ENCODE assay signal across 2 cellular contexts in the genomic region with DNA sequence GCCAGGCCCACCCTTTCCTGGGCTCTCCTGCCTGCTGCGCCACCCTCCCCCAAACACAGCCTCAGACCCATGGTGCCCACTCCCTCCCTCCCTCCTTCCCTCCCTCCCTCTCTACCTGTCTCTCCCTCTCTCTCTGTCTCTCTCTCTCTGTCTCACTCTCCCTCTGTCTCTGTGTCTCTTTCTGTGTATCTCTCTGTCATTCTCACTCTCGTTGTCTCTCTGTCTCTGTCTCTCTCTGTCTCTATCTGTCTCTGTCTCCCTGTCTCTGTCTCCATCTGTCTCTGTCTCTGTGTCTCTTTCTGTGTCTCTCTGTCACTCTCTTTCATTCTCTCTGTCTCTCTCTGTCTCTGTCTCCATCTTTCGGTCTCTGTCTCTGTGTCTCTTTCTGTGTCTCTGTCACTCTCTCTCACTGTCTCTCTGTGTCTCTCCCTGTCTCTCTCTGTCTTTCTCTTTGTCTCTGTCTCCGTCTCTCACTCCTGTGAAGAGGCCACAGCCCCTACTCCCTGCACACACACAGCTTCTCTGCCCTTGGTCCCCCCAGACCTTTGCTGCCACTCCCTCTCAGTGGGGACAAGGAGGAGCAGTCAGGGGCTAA.
TF ChIP-seq lines count a peak whose summit lies in the region.

No MANE protein-coding gene starts in this region.

TF ChIP-seq in HepG2, 621 proteins besides CTCF, POLR2A, EP300 and RAD21:
- TF ChIP-seq SIX1 (CRISPR knock-in tag; IDR thresholded peaks at IDR 0.05; ENCODE audit: borderline replicate concordance): no peak
- TF ChIP-seq RCOR2 (CRISPR knock-in tag; IDR thresholded peaks at IDR 0.05): no peak
- TF ChIP-seq ZNF362 (CRISPR knock-in tag; IDR thresholded peaks at IDR 0.05; ENCODE audit: borderline replicate concordance): no peak
- TF ChIP-seq, protein P1, sequence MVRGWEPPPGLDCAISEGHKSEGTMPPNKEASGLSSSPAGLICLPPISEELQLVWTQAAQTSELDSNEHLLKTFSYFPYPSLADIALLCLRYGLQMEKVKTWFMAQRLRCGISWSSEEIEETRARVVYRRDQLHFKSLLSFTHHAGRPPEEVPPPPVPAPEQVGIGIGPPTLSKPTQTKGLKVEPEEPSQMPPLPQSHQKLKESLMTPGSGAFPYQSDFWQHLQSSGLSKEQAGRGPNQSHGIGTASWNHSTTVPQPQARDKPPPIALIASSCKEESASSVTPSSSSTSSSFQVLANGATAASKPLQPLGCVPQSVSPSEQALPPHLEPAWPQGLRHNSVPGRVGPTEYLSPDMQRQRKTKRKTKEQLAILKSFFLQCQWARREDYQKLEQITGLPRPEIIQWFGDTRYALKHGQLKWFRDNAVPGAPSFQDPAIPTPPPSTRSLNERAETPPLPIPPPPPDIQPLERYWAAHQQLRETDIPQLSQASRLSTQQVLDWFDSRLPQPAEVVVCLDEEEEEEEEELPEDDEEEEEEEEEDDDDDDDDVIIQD (CRISPR knock-in tag; IDR thresholded peaks at IDR 0.05; ENCODE audit: low read depth): no peak
- TF ChIP-seq SCMH1 (CRISPR knock-in tag; IDR thresholded peaks at IDR 0.05; ENCODE audit: borderline replicate concordance): no peak
- TF ChIP-seq ZNF530 (CRISPR knock-in tag; IDR thresholded peaks at IDR 0.05; ENCODE audit: low read depth): no peak
- no peak for TF ChIP-seq RFX5 (IDR thresholded peaks at IDR 0.05; ENCODE audit: low read depth, low read length)
- no peak for TF ChIP-seq TP53 (CRISPR knock-in tag; conservative IDR thresholded peaks at IDR 0.05)
- TF ChIP-seq ZKSCAN5 (CRISPR knock-in tag; IDR thresholded peaks at IDR 0.05): no peak
- TF ChIP-seq ATF4 (CRISPR knock-in tag; IDR thresholded peaks at IDR 0.05): no peak
- TF ChIP-seq, protein P2, sequence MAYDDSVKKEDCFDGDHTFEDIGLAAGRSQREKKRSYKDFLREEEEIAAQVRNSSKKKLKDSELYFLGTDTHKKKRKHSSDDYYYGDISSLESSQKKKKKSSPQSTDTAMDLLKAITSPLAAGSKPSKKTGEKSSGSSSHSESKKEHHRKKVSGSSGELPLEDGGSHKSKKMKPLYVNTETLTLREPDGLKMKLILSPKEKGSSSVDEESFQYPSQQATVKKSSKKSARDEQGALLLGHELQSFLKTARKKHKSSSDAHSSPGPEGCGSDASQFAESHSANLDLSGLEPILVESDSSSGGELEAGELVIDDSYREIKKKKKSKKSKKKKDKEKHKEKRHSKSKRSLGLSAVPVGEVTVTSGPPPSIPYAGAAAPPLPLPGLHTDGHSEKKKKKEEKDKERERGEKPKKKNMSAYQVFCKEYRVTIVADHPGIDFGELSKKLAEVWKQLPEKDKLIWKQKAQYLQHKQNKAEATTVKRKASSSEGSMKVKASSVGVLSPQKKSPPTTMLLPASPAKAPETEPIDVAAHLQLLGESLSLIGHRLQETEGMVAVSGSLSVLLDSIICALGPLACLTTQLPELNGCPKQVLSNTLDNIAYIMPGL (CRISPR knock-in tag; IDR thresholded peaks at IDR 0.05; ENCODE audit: borderline replicate concordance in 1 of 2, low read depth in 1 of 2): no peak
- peak; percentile 16; the same call in 1 of the 2 replicates for TF ChIP-seq JUNB (CRISPR knock-in tag; IDR thresholded peaks at IDR 0.05; ENCODE audit: borderline replicate concordance)
- TF ChIP-seq SP1 (IDR thresholded peaks at IDR 0.05): no peak
- TF ChIP-seq SP1 (CRISPR knock-in tag; IDR thresholded peaks at IDR 0.05): no peak
- no peak for TF ChIP-seq ZNF644 (CRISPR knock-in tag; IDR thresholded peaks at IDR 0.05; ENCODE audit: low read depth)
- no peak for TF ChIP-seq KLF15 (CRISPR knock-in tag; IDR thresholded peaks at IDR 0.05; ENCODE audit: borderline replicate concordance)
- TF ChIP-seq HIC2 (CRISPR knock-in tag; IDR thresholded peaks at IDR 0.05; ENCODE audit: low read depth): peak; percentile 29; the same call in 1 of the 2 replicates
- TF ChIP-seq EHMT2 (IDR thresholded peaks at IDR 0.05; ENCODE audit: borderline replicate concordance, low read depth, low read length): no peak

TF ChIP-seq in HEK293T, 16 proteins besides CTCF, POLR2A, EP300 and RAD21:
- TF ChIP-seq PKNOX1 (IDR thresholded peaks at IDR 0.05): no peak
- no peak for TF ChIP-seq BHLHE40 (IDR thresholded peaks at IDR 0.05; ENCODE audit: borderline replicate concordance)
- no peak for TF ChIP-seq NFRKB (IDR thresholded peaks at IDR 0.05)
- TF ChIP-seq FOXM1 (IDR thresholded peaks at IDR 0.05; ENCODE audit: borderline replicate concordance): no peak
- TF ChIP-seq CTBP1 (IDR thresholded peaks at IDR 0.05; ENCODE audit: borderline replicate concordance): no peak
- TF ChIP-seq SP1 (IDR thresholded peaks at IDR 0.05): no peak
- no peak for TF ChIP-seq TARDBP (IDR thresholded peaks at IDR 0.05)
- no peak for TF ChIP-seq FOXA1 (IDR thresholded peaks at IDR 0.05)
- no peak for TF ChIP-seq ARNT (IDR thresholded peaks at IDR 0.05)
- TF ChIP-seq LEF1 (IDR thresholded peaks at IDR 0.05; ENCODE audit: borderline replicate concordance): no peak
- no peak for TF ChIP-seq HDGF (IDR thresholded peaks at IDR 0.05; ENCODE audit: borderline replicate concordance)
- no peak for TF ChIP-seq FOXK2 (IDR thresholded peaks at IDR 0.05)
- TF ChIP-seq SUZ12 (IDR thresholded peaks at IDR 0.05): no peak
- no peak for TF ChIP-seq L3MBTL2 (conservative IDR thresholded peaks at IDR 0.05)
- TF ChIP-seq ZNF384 (IDR thresholded peaks at IDR 0.05): no peak
- TF ChIP-seq ELF4 (IDR thresholded peaks at IDR 0.05): no peak
TF ChIP-seq in HEK293T: peak in this region for 0.
